Comparison of ENCODE assay signal across 2 cellular contexts in genomic region chr9:33424043-33424442, GRCh38. TPM values are rescaled to one million over a fixed set of nuclear protein-coding genes. Genes with fewer than 3 reads are reported as not detected.
"Had no signal": no experiment of that assay in that cellular context is flagged by ENCODE, and none has a peak within 500 bp of the region (broad histone marks: within the 10 kb centered on the region; RNA-seq: fewer than 3 reads in every experiment).

No MANE protein-coding gene starts in this region.

RNA-seq across cellular contexts. Expression of gene AQP7, which starts 21.7 kb away (rescaled TPM):
- total RNA-seq: HT1080, IMR-90 had no signal
